In genomic region chr14:103520269-103520656, GRCh38 we compare ENCODE assay signal across 10 cellular contexts. TPM values are rescaled to one million over a fixed set of nuclear protein-coding genes. Genes with fewer than 3 reads are reported as not detected.
DNase-seq lines count a peak whose midpoint lies in the region; ATAC-seq and TF ChIP-seq lines count a peak whose summit lies in the region.
"Had no signal": no experiment of that assay in that cellular context is flagged by ENCODE, and none has a peak within 500 bp of the region (broad histone marks: within the 10 kb centered on the region; RNA-seq: fewer than 3 reads in every experiment).

No MANE protein-coding gene starts in this region.

- no peak for TF ChIP-seq EP300 in gastroesophageal sphincter (IDR thresholded peaks at IDR 0.05)

- no peak overlapping the region for H3K27ac Mint-ChIP-seq in T-cell
- H3K27ac Mint-ChIP-seq: activated naive CD4-positive, alpha-beta T cell treated with anti-CD3 and anti-CD28 coated beads for 36 hours had no signal

- no peaks in the 10 kb centered on the region for H3K36me3 Mint-ChIP-seq in T-cell

- WGBS in gastroesophageal sphincter (ENCODE audit: low coverage in 1 of 2), 2 donors, result 48% methylated on average over 2 of the region's 10 CpGs; no CpG with 5 or more reads in 1 of the 2 donors

- H3K27me3 ChIP-seq in gastroesophageal sphincter (no peaks in the 10 kb centered on the region), skeletal muscle tissue (ENCODE audit: control insufficient read depth in 3 of 3, insufficient read depth in 3 of 3, low read length in 3 of 3) (peaks cover 2 to 8% (median 4%) of the 10 kb centered on the region in 3 donors)

- H3K4me3 Mint-ChIP-seq in T-cell, result peak overlapping the region; percentile 55 to 63 (median 56)

- no peaks in the 10 kb centered on the region for H3K9me3 Mint-ChIP-seq in T-cell
- H3K9me3 Mint-ChIP-seq: activated naive CD4-positive, alpha-beta T cell treated with anti-CD3 and anti-CD28 coated beads for 36 hours had no signal

- H3K9me3 ChIP-seq in gastroesophageal sphincter (no peaks in the 10 kb centered on the region), skeletal muscle tissue (ENCODE audit: control insufficient read depth in 3 of 3, low read length in 3 of 3) (no peaks in the 10 kb centered on the region)
- H3K9me3 ChIP-seq: SJSA1 had no signal

- H3K4me1 Mint-ChIP-seq in T-cell, result peaks cover 8 to 15% (median 10%) of the 10 kb centered on the region in 3 donors

- TF ChIP-seq CTCF in GM13977 (IDR thresholded peaks at IDR 0.05; ENCODE audit: extremely low read depth, insufficient read depth, missing control alignments), result no peak
- no peak for TF ChIP-seq CTCF in gastroesophageal sphincter (IDR thresholded peaks at IDR 0.05)

- CTCF ChIA-PET in T-cell (lab: Charles Lee), result interaction anchor here in 1 of 2 donors (0.6 to 1.1 kb wide), 2 partner anchors 31 to 44 kb away, joined by 3 to 4 read pairs; no protein-coding TSS in a partner anchor

- H3K4me1 ChIP-seq in gastroesophageal sphincter, result peaks cover 0 to 73% (median 37%) of the 10 kb centered on the region in 3 donors
- H3K4me1 ChIP-seq in skeletal muscle tissue (ENCODE audit: control insufficient read depth in 3 of 3, insufficient read depth in 3 of 3, low read length in 3 of 3), result peaks cover 19 to 45% (median 41%) of the 10 kb centered on the region in 3 donors

- no peak for TF ChIP-seq POLR2A in gastroesophageal sphincter (IDR thresholded peaks at IDR 0.05)

- H3K9ac ChIP-seq in skeletal muscle tissue (ENCODE audit: low read depth in 1 of 3, low read length in 3 of 3), result no peak overlapping the region

- peak; percentile 59 for DNase-seq in GM13977 (ENCODE audit: low spot score)
- DNase-seq in T-cell, result no peak
- no peak for DNase-seq in NCI-H1092 treated with DMSO at 0.1 percent for 48 hours (lab: John Stamatoyannopoulos, UW)
- no peak for DNase-seq in activated gamma-delta T cell treated with Interleukin-2 at 50 U/mL for 16 hours

- in situ Hi-C loops in GM13977 (cut with MboI; ENCODE audit: low pct_unique_long_range_greater_than_20kb, low sequenced_read_pairs, unreplicated experiment), result no loop called here

- H3K27ac ChIP-seq in gastroesophageal sphincter, result peak overlapping the region; percentile 97 to 99 (median 98)
- peak overlapping the region; percentile 47 for H3K27ac ChIP-seq in skeletal muscle tissue (ENCODE audit: low read depth, low read length)
- H3K27ac ChIP-seq: SJSA1 had no signal

- H3K27me3 Mint-ChIP-seq in T-cell, result peaks cover 6 to 12% of the 10 kb centered on the region in 2 donors

- no peak for ATAC-seq in T-cell (replicated peaks in 1 of 4)
- no peak for ATAC-seq in gastroesophageal sphincter
- no peak for ATAC-seq in HG03460 (IDR thresholded peaks at IDR 0.05; ENCODE audit: unreplicated experiment)
- no peak for ATAC-seq in HG02884 (IDR thresholded peaks at IDR 0.05; ENCODE audit: unreplicated experiment)

- peak overlapping the region; percentile 84 to 93 for H3K4me3 ChIP-seq in gastroesophageal sphincter
- H3K4me3 ChIP-seq in skeletal muscle tissue (ENCODE audit: low read length in 3 of 3), result no peak overlapping the region

- POLR2A ChIA-PET in T-cell (lab: Charles Lee), result no interaction called here

- H3K36me3 ChIP-seq in gastroesophageal sphincter (peaks cover 0 to 14% of the 10 kb centered on the region in 2 donors), skeletal muscle tissue (ENCODE audit: control insufficient read depth in 3 of 3, insufficient read depth in 3 of 3, low read length in 3 of 3) (no peaks in the 10 kb centered on the region)
- H3K36me3 ChIP-seq: SJSA1 had no signal

RNA-seq across cellular contexts. Expression of gene CKB, which starts 2.4 kb away (rescaled TPM):
- total RNA-seq in T-cell (1 to 10 TPM; 4.7 to 7.6 (median 6.6) TPM), gastroesophageal sphincter (1,000 to 10,000 TPM in 2 of 4 donors, 100 to 1,000 TPM in 2; 453 to 1,624 (median 922) TPM), skeletal muscle tissue (64.7 TPM)

RNA-seq across cellular contexts. Expression of gene TRMT61A, which starts 8.7 kb away (rescaled TPM):
- 10 to 100 TPM; 10.0 to 20.3 (median 17.6) TPM for total RNA-seq in T-cell
- total RNA-seq in gastroesophageal sphincter, result 10 to 100 TPM; 22.5 to 45.2 (median 30.9) TPM
- 4.7 TPM for total RNA-seq in skeletal muscle tissue

RNA-seq across cellular contexts. Expression of gene BAG5, which starts 42.2 kb away (rescaled TPM):
- total RNA-seq in T-cell, result 10 to 100 TPM; 28.2 to 36.3 (median 31.1) TPM
- total RNA-seq in gastroesophageal sphincter, result 10 to 100 TPM; 31.1 to 41.3 (median 38.5) TPM
- 16.7 TPM for total RNA-seq in skeletal muscle tissue

RNA-seq across cellular contexts. Expression of gene COA8, which starts 42.5 kb away (rescaled TPM):
- total RNA-seq in T-cell, result 10 to 100 TPM; 17.7 to 27.5 (median 22.3) TPM
- total RNA-seq in gastroesophageal sphincter, result 10 to 100 TPM; 25.8 to 41.4 (median 28.4) TPM
- total RNA-seq in skeletal muscle tissue, result 28.2 TPM

Comparison
In these comparisons a context has a peak if more than half of its experiments do, and no peak if none do; other contexts are left out.
1. H3K4me3 ChIP-seq: peak in gastroesophageal sphincter (2 of 2); none in skeletal muscle tissue (0 of 3).